In the genomic region with DNA sequence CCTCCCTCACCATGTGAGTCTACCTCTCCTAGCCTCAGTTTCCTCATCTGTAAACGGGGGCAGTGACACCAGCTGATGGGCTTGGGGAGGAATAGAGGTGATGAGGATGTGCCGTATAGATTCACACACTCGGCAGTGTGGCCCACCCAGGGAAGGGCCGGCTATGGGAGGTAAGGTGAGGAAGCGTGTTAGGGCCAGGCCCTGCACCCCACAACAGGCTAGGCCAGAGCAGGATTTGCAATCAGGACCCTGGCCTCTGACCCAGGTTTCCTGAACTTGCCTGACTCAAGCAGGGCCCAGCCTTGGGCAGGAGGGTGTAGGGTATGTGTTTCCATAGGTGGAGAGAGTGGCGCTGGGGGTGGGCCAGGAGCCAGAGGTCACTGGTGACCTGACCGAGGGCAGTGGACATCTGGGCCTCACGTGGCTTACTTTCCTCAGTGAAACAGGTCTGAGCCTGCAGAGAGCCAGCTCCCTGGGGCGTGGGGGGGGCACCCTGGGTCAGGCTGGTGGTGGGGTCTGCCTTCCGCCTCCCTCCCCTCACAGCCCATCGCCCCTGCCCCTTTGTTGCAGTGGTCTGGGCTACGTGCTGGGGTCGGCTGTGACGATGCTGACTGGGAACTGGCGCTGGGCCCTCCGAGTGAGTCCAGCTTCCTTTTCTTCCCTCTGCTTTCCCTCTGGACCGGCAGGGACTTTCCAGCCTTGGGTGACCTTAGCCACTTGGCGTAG, we compare ENCODE assay signal across 20 cellular contexts. TPM values are rescaled to one million over a fixed set of nuclear protein-coding genes. Genes with fewer than 3 reads are reported as not detected.
"Had no signal": no experiment of that assay in that cellular context is flagged by ENCODE, and none has a peak within 500 bp of the region (broad histone marks: within the 10 kb centered on the region; RNA-seq: fewer than 3 reads in every experiment).

No MANE protein-coding gene starts in this region.

- FAIRE-seq: endometrium had no signal

- ATAC-seq: mucosa of descending colon; stimulated activated naive CD8-positive, alpha-beta T cell treated with anti-CD3 and anti-CD28 coated beads, Interleukin-15, Interleukin-2, amounts not matched to agents 100 U/mL and 50 U/mL, for 24 hours had no signal

- H3K4me3 Mint-ChIP-seq: activated CD4-positive, alpha-beta memory T cell treated with anti-CD3 and anti-CD28 coated beads for 36 hours; T-helper 1 cell treated with Interleukin-12 subunit alpha and Interleukin-12 subunit beta and Interleukin-4 antibody, amounts not matched to agents 30 μg/mL and 1 μg/mL, for 36 hours had no signal

- H3K27ac Mint-ChIP-seq: activated CD4-positive, alpha-beta memory T cell treated with anti-CD3 and anti-CD28 coated beads for 36 hours; T-helper 1 cell treated with Interleukin-12 subunit alpha and Interleukin-12 subunit beta and Interleukin-4 antibody, amounts not matched to agents 30 μg/mL and 1 μg/mL, for 36 hours had no signal

- H3K27me3 Mint-ChIP-seq: activated CD4-positive, alpha-beta memory T cell treated with anti-CD3 and anti-CD28 coated beads for 36 hours had no signal

- H3K36me3 Mint-ChIP-seq: activated CD4-positive, alpha-beta memory T cell treated with anti-CD3 and anti-CD28 coated beads for 36 hours had no signal

- DNase-seq: activated CD4-positive, alpha-beta memory T cell treated with anti-CD3 and anti-CD28 coated beads for 36 hours; activated CD4-positive, alpha-beta T cell treated with anti-CD3 and anti-CD28 coated beads for 48 hours; activated naive CD4-positive, alpha-beta T cell treated with Interleukin-2 at 50 U/mL for 16 hours; activated T-cell treated with anti-CD3 and anti-CD28 coated beads, Interleukin-2, amount 50 U/mL, for 48 hours; amygdala; cortex of kidney; effector CD4-positive, alpha-beta T cell; erythroblast; foreskin melanocyte; hippocampal formation; mesenchymal stem cell; occipital lobe; stimulated activated CD4-positive, alpha-beta T cell treated with anti-CD3 and anti-CD28 coated beads, Interleukin-4, amount 100 ng/mL, for 1 hour; stimulated activated naive CD8-positive, alpha-beta T cell treated with anti-CD3 and anti-CD28 coated beads, Interleukin-15, Interleukin-2, amounts not matched to agents 100 U/mL and 50 U/mL, for 24 hours; substantia nigra; T1000 had no signal

- H3K9me3 Mint-ChIP-seq: activated CD4-positive, alpha-beta memory T cell treated with anti-CD3 and anti-CD28 coated beads for 36 hours; T-helper 1 cell treated with Interleukin-12 subunit alpha and Interleukin-12 subunit beta and Interleukin-4 antibody, amounts not matched to agents 30 μg/mL and 1 μg/mL, for 36 hours had no signal

RNA-seq across cellular contexts. Expression of gene SPNS3, which starts 12.7 kb away (rescaled TPM):
- polyA plus RNA-seq: neural cell had no signal
